Comparison of ENCODE assay signal across 8 cellular contexts in the genomic region with DNA sequence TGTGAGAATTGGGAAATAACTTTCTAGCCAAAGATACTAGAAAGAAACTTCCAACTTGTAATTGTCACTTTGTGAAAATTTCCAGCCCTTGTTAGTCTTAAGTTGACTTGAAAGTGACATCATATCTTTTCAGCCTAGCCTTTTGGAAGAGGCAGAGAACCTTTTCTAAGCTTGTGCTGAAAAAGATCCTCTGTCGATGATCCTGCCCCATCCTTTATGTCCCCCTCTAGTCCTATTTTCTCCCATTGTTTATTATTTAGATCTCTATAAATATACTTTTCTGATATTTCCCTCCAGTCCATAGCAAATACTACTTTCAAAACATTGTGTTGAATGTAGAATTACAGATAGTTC. TPM values are rescaled to one million over a fixed set of nuclear protein-coding genes. Genes with fewer than 3 reads are reported as not detected.
DNase-seq lines count a peak whose midpoint lies in the region; ATAC-seq and TF ChIP-seq lines count a peak whose summit lies in the region.

No MANE protein-coding gene starts in this region.

- H3K36me3 ChIP-seq in suprapubic skin, result no peaks in the 10 kb centered on the region

- peaks cover 60% of the 10 kb centered on the region for H3K4me1 Mint-ChIP-seq in activated CD4-positive, alpha-beta T cell treated with anti-CD3 and anti-CD28 coated beads, Interleukin-2, amount 10 ng/mL, durations not matched to agents 7 days and 5 days
- peaks cover 56% of the 10 kb centered on the region for H3K4me1 Mint-ChIP-seq in activated naive CD8-positive, alpha-beta T cell treated with anti-CD3 and anti-CD28 coated beads for 36 hours
- H3K4me1 Mint-ChIP-seq in immature natural killer cell, result peaks cover 66 to 74% of the 10 kb centered on the region in 2 donors

- H3K36me3 Mint-ChIP-seq in activated CD4-positive, alpha-beta T cell treated with anti-CD3 and anti-CD28 coated beads, Interleukin-2, amount 10 ng/mL, durations not matched to agents 7 days and 5 days (ENCODE audit: low read depth), result peaks cover 31% of the 10 kb centered on the region
- H3K36me3 Mint-ChIP-seq in activated naive CD8-positive, alpha-beta T cell treated with anti-CD3 and anti-CD28 coated beads for 36 hours, result peaks cover 10% of the 10 kb centered on the region
- peaks cover 0 to 4% (median 0%) of the 10 kb centered on the region in 3 donors for H3K36me3 Mint-ChIP-seq in immature natural killer cell

- ATAC-seq in GM21737 (IDR thresholded peaks at IDR 0.05; ENCODE audit: unreplicated experiment), result no peak

- H3K27ac ChIP-seq in suprapubic skin, result no peak overlapping the region

- no peak for DNase-seq in activated CD4-positive, alpha-beta T cell treated with anti-CD3 and anti-CD28 coated beads, Interleukin-2, amount 10 ng/mL, durations not matched to agents 7 days and 5 days
- no peak for DNase-seq in activated CD4-positive, alpha-beta T cell treated with anti-CD3 and anti-CD28 coated beads for 1 hour
- DNase-seq in activated naive CD8-positive, alpha-beta T cell treated with anti-CD3 and anti-CD28 coated beads for 36 hours, result no peak
- no peak for DNase-seq in immature natural killer cell
- DNase-seq in suprapubic skin (ENCODE audit: low spot score in 2 of 2), result no peak
- no peak for DNase-seq in NCI-H2081 (lab: John Stamatoyannopoulos, UW)
- DNase-seq in NK-92 treated with Interleukin-12 subunit alpha and Interleukin-12 subunit beta, amount 100 ng/mL, for 24 hours (lab: John Stamatoyannopoulos, UW), result no peak

- no peaks in the 10 kb centered on the region for H3K9me3 Mint-ChIP-seq in activated CD4-positive, alpha-beta T cell treated with anti-CD3 and anti-CD28 coated beads, Interleukin-2, amount 10 ng/mL, durations not matched to agents 7 days and 5 days
- H3K9me3 Mint-ChIP-seq in activated naive CD8-positive, alpha-beta T cell treated with anti-CD3 and anti-CD28 coated beads for 36 hours, result no peaks in the 10 kb centered on the region
- H3K9me3 Mint-ChIP-seq in immature natural killer cell, result no peaks in the 10 kb centered on the region

- H3K27ac Mint-ChIP-seq in activated CD4-positive, alpha-beta T cell treated with anti-CD3 and anti-CD28 coated beads, Interleukin-2, amount 10 ng/mL, durations not matched to agents 7 days and 5 days, result peak overlapping the region; percentile 86
- H3K27ac Mint-ChIP-seq in activated naive CD8-positive, alpha-beta T cell treated with anti-CD3 and anti-CD28 coated beads for 36 hours, result peak overlapping the region; percentile 83
- H3K27ac Mint-ChIP-seq in immature natural killer cell, result peak overlapping the region; percentile 91 to 99 (median 98)

- POLR2A ChIA-PET in activated CD4-positive, alpha-beta T cell treated with anti-CD3 and anti-CD28 coated beads, Interleukin-2, amount 10 ng/mL, durations not matched to agents 7 days and 5 days (lab: Charles Lee), result interaction anchor here (1.2 kb wide), 1 partner anchor 41 kb away, joined by 3 read pairs; no protein-coding TSS in a partner anchor

- CTCF ChIA-PET in activated CD4-positive, alpha-beta T cell treated with anti-CD3 and anti-CD28 coated beads, Interleukin-2, amount 10 ng/mL, durations not matched to agents 7 days and 5 days (lab: Charles Lee), result interaction anchor here (0.8 to 1.6 kb wide), 11 partner anchors 11 to 253 kb away, joined by 3 to 5 read pairs (median 4); no protein-coding TSS in a partner anchor

- H3K27me3 Mint-ChIP-seq in activated CD4-positive, alpha-beta T cell treated with anti-CD3 and anti-CD28 coated beads, Interleukin-2, amount 10 ng/mL, durations not matched to agents 7 days and 5 days, result peaks cover 2% of the 10 kb centered on the region
- H3K27me3 Mint-ChIP-seq in activated naive CD8-positive, alpha-beta T cell treated with anti-CD3 and anti-CD28 coated beads for 36 hours, result no peaks in the 10 kb centered on the region
- peaks cover 2 to 17% (median 4%) of the 10 kb centered on the region in 3 donors for H3K27me3 Mint-ChIP-seq in immature natural killer cell (ENCODE audit: low read depth in 3 of 3)

- H3K27me3 ChIP-seq in suprapubic skin, result peaks cover 11% of the 10 kb centered on the region

- H3K4me1 ChIP-seq in suprapubic skin, result peaks cover 42% of the 10 kb centered on the region

- peak overlapping the region; percentile 65 for H3K4me3 ChIP-seq in suprapubic skin

- WGBS in suprapubic skin, result 62% methylated on average over 1 of the region's 1 CpG

- no peak for TF ChIP-seq POLR2A in suprapubic skin (IDR thresholded peaks at IDR 0.05)

- no peak for TF ChIP-seq EP300 in suprapubic skin (IDR thresholded peaks at IDR 0.05)

- no peak for TF ChIP-seq CTCF in suprapubic skin (IDR thresholded peaks at IDR 0.05)

- H3K9me3 ChIP-seq in suprapubic skin, result no peaks in the 10 kb centered on the region

- peak overlapping the region; percentile 99 for H3K4me3 Mint-ChIP-seq in activated CD4-positive, alpha-beta T cell treated with anti-CD3 and anti-CD28 coated beads, Interleukin-2, amount 10 ng/mL, durations not matched to agents 7 days and 5 days
- peak overlapping the region; percentile 95 for H3K4me3 Mint-ChIP-seq in activated naive CD8-positive, alpha-beta T cell treated with anti-CD3 and anti-CD28 coated beads for 36 hours
- peak overlapping the region; percentile 89 to 99 (median 99) for H3K4me3 Mint-ChIP-seq in immature natural killer cell

RNA-seq across cellular contexts. Expression of a gene that starts 2.8 kb away (rescaled TPM):
- total RNA-seq in activated CD4-positive, alpha-beta T cell treated with anti-CD3 and anti-CD28 coated beads, Interleukin-2, amount 10 ng/mL, durations not matched to agents 7 days and 5 days, result 10 to 100 TPM; 56.4 to 56.6 TPM
- 10 to 100 TPM; 19.1 to 21.9 TPM for total RNA-seq in activated naive CD8-positive, alpha-beta T cell treated with anti-CD3 and anti-CD28 coated beads for 36 hours
- polyA plus RNA-seq in immature natural killer cell, result 10 to 100 TPM; 42.5 to 90.1 (median 78.4) TPM
- 1 to 10 TPM; 1.8 to 5.8 (median 3.8) TPM for total RNA-seq in suprapubic skin
